In the genomic region with DNA sequence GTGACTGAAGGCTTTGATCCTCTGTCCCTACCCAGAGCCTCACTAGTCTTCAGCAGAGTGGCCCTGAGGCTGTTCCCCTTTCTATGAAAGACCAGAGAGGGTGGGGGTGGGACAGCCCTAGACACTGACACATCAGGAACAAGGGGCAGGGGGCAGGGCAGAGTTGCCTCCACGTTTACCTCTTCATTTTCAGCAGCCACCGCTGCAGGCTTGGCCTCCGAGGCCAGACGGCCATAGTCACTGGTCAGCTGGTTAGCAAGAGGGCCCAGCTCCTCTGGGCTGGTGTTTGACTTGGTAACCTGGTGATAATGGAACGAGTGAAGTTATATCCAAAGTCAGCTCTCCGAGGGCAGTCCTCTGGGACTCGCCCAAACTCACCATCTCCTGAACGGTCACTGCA, we compare ENCODE assay signal across 18 cellular contexts. TPM values are rescaled to one million over a fixed set of nuclear protein-coding genes. Genes with fewer than 3 reads are reported as not detected.
DNase-seq lines count a peak whose midpoint lies in the region; ATAC-seq and TF ChIP-seq lines count a peak whose summit lies in the region.
"Had no signal": no experiment of that assay in that cellular context is flagged by ENCODE, and none has a peak within 500 bp of the region (broad histone marks: within the 10 kb centered on the region; RNA-seq: fewer than 3 reads in every experiment).

No MANE protein-coding gene starts in this region.

- H3K9ac ChIP-seq in stomach smooth muscle (ENCODE audit: low read length in 2 of 2), result no peak overlapping the region
- H3K9ac ChIP-seq: BLaER1 treated with 17β-estradiol and CSF1 and Interleukin-3, amounts not matched to agents 10 nM and 100 nM; GM23248 had no signal

- TF ChIP-seq CTCF in ascending aorta (IDR thresholded peaks at IDR 0.05) (no peak), upper lobe of right lung (IDR thresholded peaks at IDR 0.05) (no peak)

- H3K27ac ChIP-seq in ascending aorta (peak overlapping the region; percentile 61), stomach smooth muscle (ENCODE audit: low read length) (peak overlapping the region; percentile 46), upper lobe of right lung (no peak overlapping the region)
- H3K27ac ChIP-seq: BLaER1 treated with 17β-estradiol and CSF1 and Interleukin-3, amounts not matched to agents 10 nM and 100 nM; GM23248 had no signal

- intact Hi-C loops in ascending aorta (cut with DNase I), result no loop called here
- intact Hi-C loops in posterior vena cava (cut with DNase I), result no loop called here
- intact Hi-C loops in upper lobe of right lung (cut with DNase I), result no loop called here

- H3K36me3 ChIP-seq in ascending aorta, result peaks cover 98% of the 10 kb centered on the region in 2 donors
- H3K36me3 ChIP-seq in stomach smooth muscle (ENCODE audit: control insufficient read depth in 2 of 2, insufficient read depth in 2 of 2, low read length in 2 of 2), result peaks cover 82 to 85% of the 10 kb centered on the region in 2 donors
- peaks cover 100% of the 10 kb centered on the region for H3K36me3 ChIP-seq in upper lobe of right lung

- H3K4me3 ChIP-seq in ascending aorta (no peak overlapping the region), stomach smooth muscle (ENCODE audit: low read length in 2 of 2) (no peak overlapping the region), upper lobe of right lung (no peak overlapping the region)
- H3K4me3 ChIP-seq: BLaER1 treated with 17β-estradiol and CSF1 and Interleukin-3, amounts not matched to agents 10 nM and 100 nM; GM12878; GM23248; HAP-1 had no signal

- H3K4me1 ChIP-seq in ascending aorta (no peaks in the 10 kb centered on the region), stomach smooth muscle (ENCODE audit: control insufficient read depth, insufficient read depth, low read length) (no peaks in the 10 kb centered on the region), upper lobe of right lung (no peaks in the 10 kb centered on the region)
- H3K4me1 ChIP-seq: BLaER1 treated with 17β-estradiol and CSF1 and Interleukin-3, amounts not matched to agents 10 nM and 100 nM; HAP-1 had no signal

- DNase-seq in ELF-1 (ENCODE audit: low read depth, low spot score), result peak; percentile 49
- DNase-seq in ascending aorta (ENCODE audit: low spot score in 2 of 2), result no peak
- DNase-seq in posterior vena cava (ENCODE audit: low spot score), result peak; percentile 77
- DNase-seq in upper lobe of right lung, result no peak
- DNase-seq in activated CD8-positive, alpha-beta memory T cell treated with anti-CD3 and anti-CD28 coated beads, Interleukin-2, amount 50 U/mL, for 48 hours, result no peak
- DNase-seq: Calu3; CD8-positive, alpha-beta T cell; DMS79 treated with DMSO at 0.1 percent for 48 hours; GM23248 had no signal

- ATAC-seq in upper lobe of right lung (no peak), GM21447 (IDR thresholded peaks at IDR 0.05; ENCODE audit: unreplicated experiment) (no peak)
- ATAC-seq: CD8-positive, alpha-beta T cell; GM12878; HepG2 had no signal

- H3K9me3 ChIP-seq in ascending aorta, result no peaks in the 10 kb centered on the region
- H3K9me3 ChIP-seq in stomach smooth muscle (ENCODE audit: control insufficient read depth in 2 of 2, low read length in 2 of 2), result no peaks in the 10 kb centered on the region
- no peaks in the 10 kb centered on the region for H3K9me3 ChIP-seq in upper lobe of right lung
- H3K9me3 ChIP-seq: BLaER1 treated with 17β-estradiol and CSF1 and Interleukin-3, amounts not matched to agents 10 nM and 100 nM; HAP-1 had no signal

- no peaks in the 10 kb centered on the region for H3K27me3 ChIP-seq in ascending aorta
- no peaks in the 10 kb centered on the region for H3K27me3 ChIP-seq in stomach smooth muscle (ENCODE audit: control insufficient read depth in 1 of 2, insufficient read depth in 2 of 2, low read length in 2 of 2)
- no peaks in the 10 kb centered on the region for H3K27me3 ChIP-seq in upper lobe of right lung
- H3K27me3 ChIP-seq: BLaER1 treated with 17β-estradiol and CSF1 and Interleukin-3, amounts not matched to agents 10 nM and 100 nM had no signal

RNA-seq across cellular contexts. Expression of gene TPM2, which starts 15.6 kb away (rescaled TPM):
- 1,923 TPM for total RNA-seq in ascending aorta
- total RNA-seq in posterior vena cava, result 1,000 to 10,000 TPM; 2,096 to 3,529 TPM
- 161 TPM for total RNA-seq in upper lobe of right lung

RNA-seq across cellular contexts. Expression of gene TLN1, which starts 26.6 kb away (rescaled TPM):
- 735 TPM for total RNA-seq in ascending aorta
- 100 to 1,000 TPM; 816 to 836 TPM for total RNA-seq in posterior vena cava
- total RNA-seq in upper lobe of right lung, result 439 TPM

RNA-seq across cellular contexts. Expression of gene CREB3, which starts 27.1 kb away (rescaled TPM):
- total RNA-seq in ascending aorta, result 48.3 TPM
- 10 to 100 TPM; 41.7 to 53.0 TPM for total RNA-seq in posterior vena cava
- total RNA-seq in upper lobe of right lung, result 34.9 TPM

RNA-seq across cellular contexts. Expression of gene CA9, which starts 31.6 kb away (rescaled TPM):
- 3.9 TPM for total RNA-seq in ascending aorta
- total RNA-seq in posterior vena cava, result 1 to 10 TPM in 1 of 2 donors, not detected in 1; 1.2 TPM
- total RNA-seq in upper lobe of right lung, result 0.55 TPM
- total RNA-seq: A172; B cell; CD8-positive, alpha-beta T cell; G401 had no signal

RNA-seq across cellular contexts. Expression of gene ARHGEF39, which starts 40.4 kb away (rescaled TPM):
- total RNA-seq in ascending aorta (1.1 TPM), posterior vena cava (under 1 TPM; 0.29 to 0.46 TPM), upper lobe of right lung (0.38 TPM)

Comparison
In these comparisons a context has a peak if more than half of its experiments do, and no peak if none do; other contexts are left out.
1. DNase-seq: peak in ELF-1 (single experiment) and posterior vena cava (single experiment); none in ascending aorta (0 of 2), upper lobe of right lung (single experiment) and activated CD8-positive, alpha-beta memory T cell treated with anti-CD3 and anti-CD28 coated beads, Interleukin-2, amount 50 U/mL, for 48 hours (single experiment).
2. RNA of gene TPM2, which starts 15.6 kb away (total RNA-seq): 2,096 to 3,529 TPM in posterior vena cava and 1,923 TPM in ascending aorta (single experiment); 161 TPM in upper lobe of right lung (single experiment); every median in the first group is over 10 times any median in the second.